15 cellular contexts compared by ENCODE assay signal in the genomic region with DNA sequence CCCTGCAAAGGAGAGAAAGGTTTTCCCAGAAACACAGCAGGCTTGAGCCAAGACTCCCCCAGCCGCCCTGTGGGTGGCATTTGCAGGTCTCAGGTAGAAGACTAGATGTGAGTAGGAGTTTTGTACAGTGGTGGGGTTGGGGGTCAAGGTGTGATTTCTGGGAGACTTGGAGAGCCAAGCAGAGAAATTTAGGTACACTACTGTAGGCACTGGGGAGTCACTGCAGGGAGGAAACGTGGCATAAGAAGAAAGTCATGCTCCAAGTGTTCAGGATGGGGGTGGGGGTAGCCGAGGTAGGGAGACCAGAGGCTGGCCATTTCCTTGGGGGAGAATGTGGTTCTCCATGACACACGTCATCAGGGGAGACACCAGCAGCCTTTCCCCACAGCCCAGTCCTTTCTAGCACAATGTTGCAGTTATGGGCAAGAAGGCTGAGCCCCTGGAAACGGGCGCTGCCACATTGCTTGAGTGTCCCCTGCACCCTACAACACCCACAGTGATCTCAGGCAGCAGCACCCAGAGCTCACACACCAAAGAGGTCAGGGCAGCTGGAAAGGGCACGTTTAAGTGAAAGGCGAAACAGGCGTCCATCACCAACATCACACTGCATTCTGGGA.
DNase-seq lines count a peak whose midpoint lies in the region; ATAC-seq, FAIRE-seq and TF ChIP-seq lines count a peak whose summit lies in the region.
"Had no signal": no experiment of that assay in that cellular context is flagged by ENCODE, and none has a peak within 500 bp of the region (broad histone marks: within the 10 kb centered on the region; RNA-seq: fewer than 3 reads in every experiment).

No MANE protein-coding gene starts in this region.

- H4K5ac ChIP-seq in H1 (ENCODE audit: insufficient read length, low read depth, low read length), result no peak overlapping the region

- no peak overlapping the region for H4K8ac ChIP-seq in H1 (ENCODE audit: extremely low read depth, insufficient read depth, low read length)

- peaks cover 1 to 18% (median 9%) of the 10 kb centered on the region in 4 experiments; a peak in 5 of 7 replicates for H3K4me1 ChIP-seq in H1 (replicated peaks in 1 of 4; ENCODE audit: control insufficient read depth in 3 of 4, insufficient read depth in 4 of 4, low read length in 3 of 4)
- peaks cover 35% of the 10 kb centered on the region for H3K4me1 ChIP-seq in neural progenitor cell

- H3K79me1 ChIP-seq in H1 (ENCODE audit: low read depth, low read length), result no peaks in the 10 kb centered on the region

- H3K36me3 ChIP-seq in H1 (ENCODE audit: control insufficient read depth in 2 of 4, insufficient read depth in 4 of 4, low read length in 3 of 4) (no peaks in the 10 kb centered on the region), neural progenitor cell (no peaks in the 10 kb centered on the region)

- H3K4me3 ChIP-seq in H1 (ENCODE audit: extremely low read depth in 1 of 4, insufficient read depth in 2 of 4, low read depth in 3 of 4, low read length in 4 of 4), result no peak overlapping the region
- H3K4me3 ChIP-seq in neural progenitor cell, result no peak overlapping the region
- H3K4me3 ChIP-seq: K562 had no signal

- peaks cover 4 to 8% of the 10 kb centered on the region in 2 donors for H3K27me3 Mint-ChIP-seq in natural killer cell treated with Interleukin-12 subunit alpha and Interleukin-12 subunit beta and Interleukin-15 and Interleukin-18, amount 100 ng/mL, for 72 hours
- H3K27me3 Mint-ChIP-seq in natural killer cell (ENCODE audit: low read depth in 2 of 2) (no peaks in the 10 kb centered on the region), neural progenitor cell (ENCODE audit: insufficient read depth, low read depth) (peaks cover 14% of the 10 kb centered on the region)

- H3K9ac ChIP-seq in H1 (replicated peaks in 1 of 4; ENCODE audit: extremely low read depth in 1 of 4, low read depth in 3 of 4, low read length in 3 of 4), result no peak overlapping the region
- no peak overlapping the region for H3K9ac ChIP-seq in neural progenitor cell

- no peak for FAIRE-seq in H1 (lab: Jason Lieb, UNC)
- FAIRE-seq: K562 had no signal

- no peak overlapping the region for H3K27ac Mint-ChIP-seq in natural killer cell treated with Interleukin-12 subunit alpha and Interleukin-12 subunit beta and Interleukin-15 and Interleukin-18, amount 100 ng/mL, for 72 hours
- H3K27ac Mint-ChIP-seq in natural killer cell (no peak overlapping the region), neural progenitor cell (peak overlapping the region; percentile 42)
- H3K27ac Mint-ChIP-seq: CD4-positive, alpha-beta memory T cell had no signal

- no peak overlapping the region for H2BK15ac ChIP-seq in H1 (ENCODE audit: low read length)

- H3K79me2 ChIP-seq in H1 (ENCODE audit: control insufficient read depth in 1 of 2, insufficient read depth in 2 of 2, low read length in 2 of 2), result no peaks in the 10 kb centered on the region
- no peaks in the 10 kb centered on the region for H3K79me2 ChIP-seq in neural progenitor cell (ENCODE audit: low read depth)

- H3F3A ChIP-seq in neural progenitor cell (ENCODE audit: low read depth), result peaks cover 10% of the 10 kb centered on the region

- H3K4me2 ChIP-seq in H1 (ENCODE audit: insufficient read depth in 1 of 2, low read depth in 2 of 2, low read length in 2 of 2) (no peak overlapping the region), neural progenitor cell (no peak overlapping the region)

- intact Hi-C loops in natural killer cell (cut with micrococcal nuclease), result no loop called here

- H3K27me3 ChIP-seq in H1 (replicated peaks in 1 of 4; ENCODE audit: control insufficient read depth in 3 of 4, extremely low read depth in 1 of 4, insufficient read depth in 3 of 4, low read length in 3 of 4), result no peaks in the 10 kb centered on the region
- H3K27me3 ChIP-seq in neural progenitor cell, result no peaks in the 10 kb centered on the region

- H3K18ac ChIP-seq in H1 (ENCODE audit: extremely low read depth, low read length), result no peak overlapping the region

- peak; percentile 26 for DNase-seq in natural killer cell treated with Interleukin-12 subunit alpha and Interleukin-12 subunit beta and Interleukin-15 and Interleukin-18, amount 100 ng/mL, for 72 hours (ENCODE audit: low spot score)
- no peak for DNase-seq in natural killer cell
- DNase-seq in H1 (ENCODE audit: low read depth in 1 of 2, low spot score in 2 of 2), result peak in 1 of 2 experiments; percentile 32
- DNase-seq in neural progenitor cell (ENCODE audit: low spot score), result no peak
- DNase-seq in NCI-H2081 (lab: John Stamatoyannopoulos, UW), result no peak
- DNase-seq: Calu3; CD4-positive, alpha-beta memory T cell; DMS53; NCI-H1417; NCI-H187 treated with DMSO at 0.1 percent for 48 hours; NCI-H446; SHP77 treated with DMSO at 0.1 percent for 48 hours had no signal

- no peak overlapping the region for H2AFZ ChIP-seq in H1 (ENCODE audit: low read length)
- H2AFZ ChIP-seq in neural progenitor cell (replicated peaks), result no peak overlapping the region

- H2BK12ac ChIP-seq in H1 (ENCODE audit: low read depth, low read length), result peak overlapping the region; percentile 69; the same call in 1 of the 2 replicates

- H3K14ac ChIP-seq in H1 (ENCODE audit: insufficient read length), result no peak overlapping the region

- no peak overlapping the region for H3K4me3 Mint-ChIP-seq in natural killer cell treated with Interleukin-12 subunit alpha and Interleukin-12 subunit beta and Interleukin-15 and Interleukin-18, amount 100 ng/mL, for 72 hours
- H3K4me3 Mint-ChIP-seq in natural killer cell, result no peak overlapping the region
- H3K4me3 Mint-ChIP-seq in neural progenitor cell, result no peak overlapping the region
- H3K4me3 Mint-ChIP-seq: CD4-positive, alpha-beta memory T cell had no signal

- TF ChIP-seq RAD21 in H1 (IDR thresholded peaks at IDR 0.05 in 1 of 2, conservative IDR thresholded peaks at IDR 0.05 in 1 of 2; ENCODE audit: low read depth in 2 of 2, low read length in 2 of 2), result no peak

- H2BK20ac ChIP-seq in H1 (ENCODE audit: low read length), result no peak overlapping the region; the same call in 1 of the 2 replicates

- no peak for TF ChIP-seq EP300 in H1 (IDR thresholded peaks at IDR 0.05; ENCODE audit: borderline replicate concordance in 1 of 2, low read depth in 2 of 2, low read length in 2 of 2)

- ATAC-seq in natural killer cell treated with Interleukin-12 subunit alpha and Interleukin-12 subunit beta and Interleukin-15 and Interleukin-18, amount 100 ng/mL, for 72 hours, result no peak
- ATAC-seq in natural killer cell (no peak), GM19328 (IDR thresholded peaks at IDR 0.05; ENCODE audit: unreplicated experiment) (no peak), HG02870 (IDR thresholded peaks at IDR 0.05; ENCODE audit: unreplicated experiment) (no peak)
- ATAC-seq: K562 had no signal

- H2AK5ac ChIP-seq in H1 (ENCODE audit: low read depth, low read length), result no peak overlapping the region

- TF ChIP-seq CTCF in natural killer cell (IDR thresholded peaks at IDR 0.05) (no peak), H1 (IDR thresholded peaks at IDR 0.05; ENCODE audit: control extremely low read depth in 1 of 3, insufficient read depth in 1 of 3, low read depth in 1 of 3, low read length in 3 of 3) (no peak), neural progenitor cell (IDR thresholded peaks at IDR 0.05) (no peak)

- H4K20me1 ChIP-seq in H1 (replicated peaks in 1 of 2; ENCODE audit: control insufficient read depth in 1 of 2, insufficient read depth in 2 of 2, low read length in 2 of 2) (no peaks in the 10 kb centered on the region), neural progenitor cell (ENCODE audit: low read depth) (no peaks in the 10 kb centered on the region)

- POLR2A ChIA-PET in H1 (lab: Charles Lee; ENCODE audit: partially characterized antibody), result interaction anchor here (1.3 kb wide), 1 partner anchor 9 kb away, joined by 3 read pairs; no protein-coding TSS in a partner anchor

- 84% methylated on average over 9 of the region's 9 CpGs; no CpG with 5 or more reads in 1 of the 2 experiments for WGBS in H1 (ENCODE audit: extremely low coverage in 1 of 2, insufficient coverage in 1 of 2, insufficient read length in 1 of 2, insufficient replicate concordance in 2 of 2, low coverage in 1 of 2, low lambda C conversion rate in 2 of 2, missing lambda C conversion rate in 1 of 2), 2 experiments

- H3K36me3 Mint-ChIP-seq in natural killer cell treated with Interleukin-12 subunit alpha and Interleukin-12 subunit beta and Interleukin-15 and Interleukin-18, amount 100 ng/mL, for 72 hours, result no peaks in the 10 kb centered on the region
- H3K36me3 Mint-ChIP-seq in natural killer cell, result no peaks in the 10 kb centered on the region
- H3K36me3 Mint-ChIP-seq in neural progenitor cell, result no peaks in the 10 kb centered on the region
- H3K36me3 Mint-ChIP-seq: CD4-positive, alpha-beta memory T cell had no signal

- no peaks in the 10 kb centered on the region for H3K23me2 ChIP-seq in H1 (ENCODE audit: low read depth, low read length)

- H3K27ac ChIP-seq in H1 (ENCODE audit: low read depth, low read length), result no peak overlapping the region
- no peak overlapping the region for H3K27ac ChIP-seq in neural progenitor cell

- no peak overlapping the region for H2BK5ac ChIP-seq in H1 (ENCODE audit: low read depth, low read length)

- H3K9me3 ChIP-seq in H1 (ENCODE audit: insufficient read depth in 2 of 2, low read depth in 1 of 2, low read length in 1 of 2) (no peaks in the 10 kb centered on the region), neural progenitor cell (ENCODE audit: low read depth) (no peaks in the 10 kb centered on the region)

- peak overlapping the region; percentile 71 for H4K91ac ChIP-seq in H1 (replicated peaks; ENCODE audit: insufficient read length, low read length)

- peaks cover 15 to 29% of the 10 kb centered on the region in 2 donors for H3K4me1 Mint-ChIP-seq in natural killer cell treated with Interleukin-12 subunit alpha and Interleukin-12 subunit beta and Interleukin-15 and Interleukin-18, amount 100 ng/mL, for 72 hours (ENCODE audit: low read depth in 2 of 2)
- peaks cover 22 to 23% of the 10 kb centered on the region in 2 donors for H3K4me1 Mint-ChIP-seq in natural killer cell
- peaks cover 51% of the 10 kb centered on the region for H3K4me1 Mint-ChIP-seq in neural progenitor cell

- no peak overlapping the region for H2BK120ac ChIP-seq in H1 (replicated peaks; ENCODE audit: low read depth, low read length)

- no peak overlapping the region for H3K23ac ChIP-seq in H1 (ENCODE audit: insufficient read length)

- CTCF ChIA-PET in H1 (lab: Charles Lee; ENCODE audit: partially characterized antibody), result interaction anchor here (1.2 to 9.4 kb wide), 3 partner anchors 10 to 594 kb away, joined by 3 to 78 read pairs (median 7); no protein-coding TSS in a partner anchor

- peak overlapping the region; percentile 61 for H3K4ac ChIP-seq in H1 (replicated peaks; ENCODE audit: insufficient read length, low read depth, low read length)

- no peak for TF ChIP-seq POLR2A in H1 (IDR thresholded peaks at IDR 0.05; ENCODE audit: control extremely low read depth in 1 of 2, low read depth in 2 of 2, low read length in 2 of 2)

- no peak overlapping the region for H3K56ac ChIP-seq in H1 (replicated peaks; ENCODE audit: insufficient read length, low read depth, low read length)

- no peaks in the 10 kb centered on the region for H3K9me3 Mint-ChIP-seq in natural killer cell treated with Interleukin-12 subunit alpha and Interleukin-12 subunit beta and Interleukin-15 and Interleukin-18, amount 100 ng/mL, for 72 hours
- H3K9me3 Mint-ChIP-seq in natural killer cell (no peaks in the 10 kb centered on the region), neural progenitor cell (no peaks in the 10 kb centered on the region)
- H3K9me3 Mint-ChIP-seq: CD4-positive, alpha-beta memory T cell had no signal
